In the genomic region with DNA sequence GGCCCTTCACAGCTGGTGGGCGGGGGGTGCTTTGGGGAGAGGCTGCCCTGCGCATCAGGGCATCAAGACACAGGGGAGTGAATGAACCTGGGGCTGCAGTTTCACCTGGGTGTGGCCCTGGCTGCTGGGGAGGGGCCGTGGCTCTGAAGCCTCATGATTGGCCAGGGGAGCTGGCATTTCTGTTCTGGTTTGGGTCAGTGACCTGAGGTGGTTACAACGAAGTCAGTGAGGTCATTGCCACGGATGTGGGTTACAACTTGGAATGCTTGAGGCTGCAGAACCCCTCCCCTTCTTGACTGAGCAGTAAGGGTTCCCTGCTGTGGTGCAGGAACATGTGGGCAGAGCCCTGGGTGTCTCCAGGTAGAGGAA, we compare ENCODE assay signal across 9 cellular contexts. TPM values are rescaled to one million over a fixed set of nuclear protein-coding genes. Genes with fewer than 3 reads are reported as not detected.
A peak's percentile ranks its signal among the peaks of the same experiment; 100 is the strongest.
DNase-seq lines count a peak whose midpoint lies in the region; ATAC-seq, FAIRE-seq and TF ChIP-seq lines count a peak whose summit lies in the region.
"Had no signal": no experiment of that assay in that cellular context is flagged by ENCODE, and none has a peak within 500 bp of the region (broad histone marks: within the 10 kb centered on the region; RNA-seq: fewer than 3 reads in every experiment).

No MANE protein-coding gene starts in this region.

- peak; percentile 17 for FAIRE-seq in GM12892 (lab: Jason Lieb, UNC)
- no peak for FAIRE-seq in urothelium cell line (lab: Jason Lieb, UNC)

- no peak overlapping the region for H3K4me3 ChIP-seq in epithelial cell of proximal tubule (ENCODE audit: low read depth, low read length)
- no peak overlapping the region for H3K4me3 ChIP-seq in heart right ventricle

- 54 to 57% methylated on average over 5 of the region's 5 CpGs for WGBS in heart right ventricle, 2 donors

- peaks cover 0 to 12% (median 0%) of the 10 kb centered on the region in 9 donors for H3K36me3 ChIP-seq in heart right ventricle

- peak; percentile 40 for ATAC-seq in HG02981 (IDR thresholded peaks at IDR 0.05; ENCODE audit: unreplicated experiment)
- ATAC-seq in heart right ventricle, result no peak

- H3K27me3 ChIP-seq in heart right ventricle, result no peaks in the 10 kb centered on the region

- peaks cover 5 to 46% (median 25%) of the 10 kb centered on the region in 9 donors for H3K4me1 ChIP-seq in heart right ventricle

- intact Hi-C loops in heart right ventricle (cut with DNase I), result loop anchor here in 1 of 10 donors (5.0 kb wide), 1 partner anchor 84 kb away; a partner anchor contains a TSS

- H3K9me3 ChIP-seq in heart right ventricle, result no peaks in the 10 kb centered on the region

- no peak for TF ChIP-seq CTCF in epithelial cell of proximal tubule (conservative IDR thresholded peaks at IDR 0.05; ENCODE audit: low read depth, low read length)
- no peak for TF ChIP-seq CTCF in heart right ventricle (IDR thresholded peaks at IDR 0.05)

- H3K27ac ChIP-seq in heart right ventricle, result no peak overlapping the region
- H3K27ac ChIP-seq: VCaP had no signal

- TF ChIP-seq POLR2A in GM12892 (IDR thresholded peaks at IDR 0.05; ENCODE audit: low read depth, low read length), result no peak

- DNase-seq in GM12892 (ENCODE audit: insufficient read length) (peak; percentile 75), T-helper 2 cell (peak in 3 of 5 experiments; percentile 33 to 95 (median 75)), epithelial cell of proximal tubule (ENCODE audit: low read depth) (peak; percentile 49), urothelium cell line (ENCODE audit: low spot score) (peak; percentile 78), NCI-H524 (lab: John Stamatoyannopoulos, UW) (no peak), heart right ventricle (no peak), epidermal melanocyte (ENCODE audit: insufficient read length, low spot score) (no peak)

RNA-seq across cellular contexts. Expression of a gene that starts 3.0 kb away (rescaled TPM):
- 10.4 TPM for polyA plus RNA-seq in GM12892 (2012; ENCODE audit: missing spikeins)
- total RNA-seq in epithelial cell of proximal tubule (11.9 and 14.6 TPM in 2 replicates), heart right ventricle (10 to 100 TPM; 40.8 to 51.0 (median 44.9) TPM)
- polyA plus RNA-seq in heart right ventricle, result 10 to 100 TPM; 35.0 to 54.9 TPM

RNA-seq across cellular contexts. Expression of a gene that starts 13.4 kb away (rescaled TPM):
- polyA plus RNA-seq in GM12892 (2012; ENCODE audit: missing spikeins), result 14.0 TPM
- 19.7 and 21.8 TPM in 2 replicates for total RNA-seq in epithelial cell of proximal tubule
- 10 to 100 TPM in 1 of 10 donors, 1 to 10 TPM in 9; 1.8 to 13.1 (median 3.3) TPM for total RNA-seq in heart right ventricle
- polyA plus RNA-seq in heart right ventricle, result 1 to 10 TPM; 4.5 to 6.4 TPM

RNA-seq across cellular contexts. Expression of a gene that starts 13.9 kb away (rescaled TPM):
- 0.23 TPM for polyA plus RNA-seq in GM12892 (2012; ENCODE audit: missing spikeins)
- 0.06 and 0.36 TPM in 2 replicates for total RNA-seq in epithelial cell of proximal tubule
- 1 to 10 TPM in 1 of 10 donors, under 1 TPM in 9; 0.27 to 1.3 (median 0.42) TPM for total RNA-seq in heart right ventricle
- under 1 TPM; 0.19 to 0.29 TPM for polyA plus RNA-seq in heart right ventricle

RNA-seq across cellular contexts. Expression of a gene that starts 16.5 kb away (rescaled TPM):
- 0.13 TPM for polyA plus RNA-seq in GM12892 (2012; ENCODE audit: missing spikeins)
- total RNA-seq in epithelial cell of proximal tubule, result not detected in 2 replicates
- total RNA-seq in heart right ventricle, result 100 to 1,000 TPM in 1 of 10 donors, 10 to 100 TPM in 9; 23.5 to 129 (median 51.9) TPM
- polyA plus RNA-seq in heart right ventricle, result 10 to 100 TPM; 37.2 to 60.0 TPM

RNA-seq across cellular contexts. Expression of a gene that starts 18.2 kb away (rescaled TPM):
- polyA plus RNA-seq in GM12892 (2012; ENCODE audit: missing spikeins), result not detected
- total RNA-seq in epithelial cell of proximal tubule, result not detected in 2 replicates
- total RNA-seq in heart right ventricle, result not detected
- polyA plus RNA-seq in heart right ventricle, result under 1 TPM in 1 of 2 donors, not detected in 1; 0.12 TPM

Comparison
In these comparisons a context has a peak if more than half of its experiments do, and no peak if none do; other contexts are left out.
1. DNase-seq: peak in GM12892 (single experiment), T-helper 2 cell (3 of 5), epithelial cell of proximal tubule (single experiment) and urothelium cell line (single experiment); none in NCI-H524 (0 of 2), heart right ventricle (0 of 2) and epidermal melanocyte (single experiment).